ENCODE assay signal across 18 cellular contexts in genomic region chr2:192669505-192670082, GRCh38.
A peak's percentile ranks its signal among the peaks of the same experiment; 100 is the strongest.
DNase-seq lines count a peak whose midpoint lies in the region; ATAC-seq and TF ChIP-seq lines count a peak whose summit lies in the region.
"Had no signal": no experiment of that assay in that cellular context is flagged by ENCODE, and none has a peak within 500 bp of the region (broad histone marks: within the 10 kb centered on the region; RNA-seq: fewer than 3 reads in every experiment).

No MANE protein-coding gene starts in this region.

- H3K4me3 Mint-ChIP-seq in HFFc6: peak overlapping the region; percentile 45
- H3K4me3 Mint-ChIP-seq: T-helper 1 cell treated with Interleukin-12 subunit alpha and Interleukin-12 subunit beta and Interleukin-4 antibody, amounts not matched to agents 30 μg/mL and 1 μg/mL, for 36 hours had no signal

- no peak overlapping the region for H3K27ac ChIP-seq in DND-41 (ENCODE audit: low read length)
- H3K27ac ChIP-seq in OCI-LY3 (ENCODE audit: low read length): no peak overlapping the region
- H3K27ac ChIP-seq: GM23248, SK-N-MC had no signal

- no peaks in the 10 kb centered on the region for H3K4me1 Mint-ChIP-seq in HFFc6 (ENCODE audit: low read depth)

- H2AFZ ChIP-seq in DND-41 (ENCODE audit: low read depth, low read length): peak overlapping the region; percentile 45
- H2AFZ ChIP-seq in OCI-LY3 (ENCODE audit: low read depth, low read length): peak overlapping the region; percentile 52
- H2AFZ ChIP-seq: GM23248 had no signal

- intact Hi-C loops in left colon (cut with DNase I, micrococcal nuclease): no loop called here

- no peak overlapping the region for H3K4me3 ChIP-seq in DND-41 (ENCODE audit: low read depth in 1 of 2, low read length in 2 of 2)
- 0 out of 2 replicates have a peak overlapping the region, but pooled peaks have one; percentile 9 for H3K4me3 ChIP-seq in OCI-LY3 (ENCODE audit: low read length)
- no peak overlapping the region for H3K4me3 ChIP-seq in BE2C (ENCODE audit: low read depth, low read length)
- H3K4me3 ChIP-seq: GM23248, K562, MG63, SK-N-MC had no signal

- H3K27ac Mint-ChIP-seq in HFFc6: no peak overlapping the region
- H3K27ac Mint-ChIP-seq: T-helper 1 cell treated with Interleukin-12 subunit alpha and Interleukin-12 subunit beta and Interleukin-4 antibody, amounts not matched to agents 30 μg/mL and 1 μg/mL, for 36 hours had no signal

- H3K27me3 Mint-ChIP-seq in HFFc6 (ENCODE audit: insufficient read depth): no peaks in the 10 kb centered on the region

- TF ChIP-seq CTCF in DND-41 (IDR thresholded peaks at IDR 0.05; ENCODE audit: borderline replicate concordance, extremely low read depth, low read length, poor library complexity, severe bottlenecking) (no peak), HFFc6 (IDR thresholded peaks at IDR 0.05) (no peak), OCI-LY3 (IDR thresholded peaks at IDR 0.05; ENCODE audit: low read depth, low read length) (no peak), BE2C (IDR thresholded peaks at IDR 0.05; ENCODE audit: low read depth, low read length) (no peak)

- H4K20me1 ChIP-seq in DND-41 (ENCODE audit: insufficient read depth, low read length): no peaks in the 10 kb centered on the region
- H4K20me1 ChIP-seq in OCI-LY3 (ENCODE audit: insufficient read depth, low read length): no peaks in the 10 kb centered on the region

- no peak for DNase-seq in DND-41
- DNase-seq in HFFc6: no peak
- DNase-seq in UCSD-AML1 (lab: John Stamatoyannopoulos, UW; ENCODE audit: unreplicated experiment): peak; percentile 1
- DNase-seq in BE2C: no peak
- no peak for DNase-seq in NCI-H526 (lab: John Stamatoyannopoulos, UW)
- DNase-seq in left colon: no peak
- DNase-seq in NCI-H1436 (lab: John Stamatoyannopoulos, UW): no peak
- DNase-seq: C1 segment of cervical spinal cord, GM23248, MG63, NCI-H1105 treated with DMSO at 0.1 percent for 48 hours, NCI-H187 treated with DMSO at 0.1 percent for 48 hours, NCI-H2171 treated with DMSO at 0.1 percent for 48 hours, NCI-H510A treated with DMSO at 0.1 percent for 48 hours had no signal

- H3K79me2 ChIP-seq in DND-41 (ENCODE audit: insufficient read depth, low read length) (no peaks in the 10 kb centered on the region), OCI-LY3 (ENCODE audit: low read length) (no peaks in the 10 kb centered on the region)

- H3K27me3 ChIP-seq in DND-41 (ENCODE audit: insufficient read depth, low read length, poor library complexity): no peaks in the 10 kb centered on the region
- no peaks in the 10 kb centered on the region for H3K27me3 ChIP-seq in OCI-LY3 (ENCODE audit: low read depth, low read length)
- H3K27me3 ChIP-seq in BE2C: no peaks in the 10 kb centered on the region
- H3K27me3 ChIP-seq: MG63 had no signal

- H3K36me3 ChIP-seq in DND-41 (ENCODE audit: insufficient read depth, low read length) (no peaks in the 10 kb centered on the region), OCI-LY3 (replicated peaks; ENCODE audit: low read depth, low read length) (no peaks in the 10 kb centered on the region), BE2C (no peaks in the 10 kb centered on the region)
- H3K36me3 ChIP-seq: MG63 had no signal

- peak overlapping the region; percentile 28; the same call in 1 of the 2 replicates for H3K4me2 ChIP-seq in DND-41 (ENCODE audit: insufficient read depth, low read length)
- H3K4me2 ChIP-seq in OCI-LY3 (ENCODE audit: low read length): peak overlapping the region; percentile 30

- H3K9me3 Mint-ChIP-seq in HFFc6: peaks cover 34% of the 10 kb centered on the region
- H3K9me3 Mint-ChIP-seq: T-helper 1 cell treated with Interleukin-12 subunit alpha and Interleukin-12 subunit beta and Interleukin-4 antibody, amounts not matched to agents 30 μg/mL and 1 μg/mL, for 36 hours had no signal

- no peaks in the 10 kb centered on the region for H3K9me3 ChIP-seq in DND-41 (ENCODE audit: insufficient read depth, low read length, severe bottlenecking)
- H3K9me3 ChIP-seq in OCI-LY3 (ENCODE audit: insufficient read depth, low read length): no peaks in the 10 kb centered on the region
- no peaks in the 10 kb centered on the region for H3K9me3 ChIP-seq in BE2C
- H3K9me3 ChIP-seq: MG63 had no signal

- H3K4me1 ChIP-seq in DND-41 (ENCODE audit: insufficient read depth, low read length) (0 out of 2 replicates have a peak, but pooled peaks cover 3% of the 10 kb centered on the region), OCI-LY3 (ENCODE audit: low read length) (no peaks in the 10 kb centered on the region), BE2C (0 out of 2 replicates have a peak, but pooled peaks cover 2% of the 10 kb centered on the region)

- no peak overlapping the region for H3K9ac ChIP-seq in DND-41 (ENCODE audit: low read depth, low read length)
- H3K9ac ChIP-seq in OCI-LY3 (ENCODE audit: low read length): no peak overlapping the region
- H3K9ac ChIP-seq: GM23248 had no signal

- ATAC-seq in DND-41 (ENCODE audit: insufficient read depth, low read depth): no peak
- ATAC-seq in left colon: no peak
- ATAC-seq: K562 had no signal

- no peaks in the 10 kb centered on the region for H3K36me3 Mint-ChIP-seq in HFFc6 (ENCODE audit: low read depth)
